Comparison of ENCODE assay signal across 12 cellular contexts in the genomic region with DNA sequence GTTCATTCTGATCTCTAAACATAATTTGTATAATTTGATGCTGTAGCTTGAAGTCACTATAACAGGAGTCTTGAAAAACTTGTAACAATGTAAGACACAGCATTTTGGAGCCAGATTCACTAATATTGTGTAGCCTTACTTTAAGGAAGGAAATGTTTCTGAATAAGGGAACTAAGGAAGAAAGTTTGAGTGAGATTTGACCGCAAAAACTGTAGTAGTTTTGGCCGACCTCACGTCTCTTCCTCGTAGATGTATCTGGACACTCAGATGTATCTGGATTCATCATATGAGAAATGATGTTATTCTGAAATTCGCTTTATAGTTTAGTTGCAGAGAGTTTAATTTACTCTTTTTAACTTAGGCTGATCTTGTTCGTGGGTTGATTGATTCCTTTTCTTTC.
"Had no signal": no experiment of that assay in that cellular context is flagged by ENCODE, and none has a peak within 500 bp of the region (broad histone marks: within the 10 kb centered on the region; RNA-seq: fewer than 3 reads in every experiment).

No MANE protein-coding gene starts in this region.

- H3K27ac Mint-ChIP-seq: T-helper 1 cell treated with Interleukin-12 subunit alpha and Interleukin-12 subunit beta and Interleukin-4 antibody, amounts not matched to agents 30 μg/mL and 1 μg/mL, for 36 hours had no signal

- H3K4me1 ChIP-seq: lower lobe of right lung, pancreas had no signal

- H3K27me3 ChIP-seq: pancreas had no signal

- H3K9me3 ChIP-seq: lower lobe of right lung, pancreas had no signal

- DNase-seq: activated CD4-positive, alpha-beta T cell treated with anti-CD3 and anti-CD28 coated beads, Interleukin-2, amount 50 U/mL, for 4 hours; activated effector memory CD4-positive, alpha-beta T cell treated with Interleukin-2 at 50 U/mL for 16 hours; activated T-cell treated with anti-CD3 and anti-CD28 coated beads for 4 hours; amniotic stem cell; caudate nucleus; left colon; lower lobe of right lung; midbrain; pancreas had no signal

- H3K27ac ChIP-seq: lower lobe of right lung, pancreas had no signal

- H3K9me3 Mint-ChIP-seq: activated naive CD4-positive, alpha-beta T cell treated with anti-CD3 and anti-CD28 coated beads, Interleukin-2, amount 50 U/mL, for 24 hours; T-helper 1 cell treated with Interleukin-12 subunit alpha and Interleukin-12 subunit beta and Interleukin-4 antibody, amounts not matched to agents 30 μg/mL and 1 μg/mL, for 36 hours had no signal

- H3K4me3 Mint-ChIP-seq: activated naive CD4-positive, alpha-beta T cell treated with anti-CD3 and anti-CD28 coated beads, Interleukin-2, amount 50 U/mL, for 24 hours; T-helper 1 cell treated with Interleukin-12 subunit alpha and Interleukin-12 subunit beta and Interleukin-4 antibody, amounts not matched to agents 30 μg/mL and 1 μg/mL, for 36 hours had no signal

- H3K4me3 ChIP-seq: lower lobe of right lung, pancreas had no signal

- ATAC-seq: left colon, lower lobe of right lung, pancreas, sciatic nerve had no signal

- H3K27me3 Mint-ChIP-seq: activated naive CD4-positive, alpha-beta T cell treated with anti-CD3 and anti-CD28 coated beads, Interleukin-2, amount 50 U/mL, for 24 hours had no signal
